In genomic region chr16:3026003-3026378, GRCh38 we compare ENCODE assay signal across 30 cellular contexts. TPM values are rescaled to one million over a fixed set of nuclear protein-coding genes. Genes with fewer than 3 reads are reported as not detected.
"Had no signal": no experiment of that assay in that cellular context is flagged by ENCODE, and none has a peak within 500 bp of the region (broad histone marks: within the 10 kb centered on the region; RNA-seq: fewer than 3 reads in every experiment).

No MANE protein-coding gene starts in this region.

- H3K9ac ChIP-seq: SK-N-SH had no signal

- H3K27me3 ChIP-seq: breast epithelium, SJCRH30 had no signal

- H3K4me3 Mint-ChIP-seq: activated CD4-positive, alpha-beta memory T cell treated with anti-CD3 and anti-CD28 coated beads for 36 hours; activated CD4-positive, alpha-beta T cell treated with anti-CD3 and anti-CD28 coated beads, Interleukin-2, amount 10 ng/mL, durations not matched to agents 7 days and 5 days; activated naive CD8-positive, alpha-beta T cell treated with anti-CD3 and anti-CD28 coated beads, Interleukin-2, amount 10 ng/mL, durations not matched to agents 7 days and 5 days; activated T-cell treated with anti-CD3 and anti-CD28 coated beads, Interleukin-2, amount 50 U/mL, for 4 hours had no signal

- H3K36me3 ChIP-seq: breast epithelium had no signal

- H3K9me3 ChIP-seq: adrenal gland, breast epithelium, SJCRH30, SK-N-SH had no signal

- H3K27ac Mint-ChIP-seq: activated CD4-positive, alpha-beta memory T cell treated with anti-CD3 and anti-CD28 coated beads for 36 hours; activated CD4-positive, alpha-beta T cell treated with anti-CD3 and anti-CD28 coated beads, Interleukin-2, amount 10 ng/mL, durations not matched to agents 7 days and 5 days; activated naive CD8-positive, alpha-beta T cell treated with anti-CD3 and anti-CD28 coated beads, Interleukin-2, amount 10 ng/mL, durations not matched to agents 7 days and 5 days had no signal

- H3K4me3 ChIP-seq: adrenal gland, breast epithelium, SJCRH30 had no signal

- ATAC-seq: activated T-cell treated with anti-CD3 and anti-CD28 coated beads, Interleukin-2, amount 50 U/mL, for 4 hours; Panc1 had no signal

- H3K4me2 ChIP-seq: SK-N-SH had no signal

- H3K27ac ChIP-seq: adrenal gland, breast epithelium, SJCRH30, VCaP had no signal

- DNase-seq: activated CD4-positive, alpha-beta memory T cell treated with anti-CD3 and anti-CD28 coated beads for 36 hours; activated CD4-positive, alpha-beta T cell treated with anti-CD3 and anti-CD28 coated beads, Interleukin-2, amount 10 ng/mL, durations not matched to agents 7 days and 5 days; activated CD4-positive, CD25-positive, alpha-beta regulatory T cell; activated CD8-positive, alpha-beta memory T cell treated with anti-CD3 and anti-CD28 coated beads for 24 hours; activated naive CD4-positive, alpha-beta T cell treated with anti-CD3 and anti-CD28 coated beads, Interleukin-2, amount 50 U/mL, for 16 hours; activated naive CD8-positive, alpha-beta T cell treated with anti-CD3 and anti-CD28 coated beads, Interleukin-2, amount 10 ng/mL, durations not matched to agents 7 days and 5 days; activated T-cell treated with anti-CD3 and anti-CD28 coated beads, Interleukin-2, amount 50 U/mL, for 4 hours; anterior cingulate cortex; caudate nucleus; Kasumi-1; KBM-7; NCI-H1048; NCI-H1930; NCI-H2107; NCI-H2171 treated with DMSO at 0.1 percent for 48 hours; NCI-H345; NCI-H510A; NCI-H526 treated with DMSO at 0.1 percent for 48 hours; NCI-H82; OCI-M1; Right ventricle myocardium superior; RPMI8226; SJCRH30; SK-N-SH; T-helper 1 cell had no signal

- H3K9me3 Mint-ChIP-seq: activated CD4-positive, alpha-beta memory T cell treated with anti-CD3 and anti-CD28 coated beads for 36 hours; activated CD4-positive, alpha-beta T cell treated with anti-CD3 and anti-CD28 coated beads, Interleukin-2, amount 10 ng/mL, durations not matched to agents 7 days and 5 days; activated naive CD8-positive, alpha-beta T cell treated with anti-CD3 and anti-CD28 coated beads, Interleukin-2, amount 10 ng/mL, durations not matched to agents 7 days and 5 days; activated T-cell treated with anti-CD3 and anti-CD28 coated beads, Interleukin-2, amount 50 U/mL, for 4 hours had no signal

RNA-seq across cellular contexts. Expression of gene CLDN6, which starts 8.0 kb away (rescaled TPM):
- total RNA-seq: activated CD4-positive, alpha-beta memory T cell treated with anti-CD3 and anti-CD28 coated beads for 36 hours; activated CD4-positive, alpha-beta T cell treated with anti-CD3 and anti-CD28 coated beads, Interleukin-2, amount 10 ng/mL, durations not matched to agents 7 days and 5 days; activated naive CD8-positive, alpha-beta T cell treated with anti-CD3 and anti-CD28 coated beads, Interleukin-2, amount 10 ng/mL, durations not matched to agents 7 days and 5 days; breast epithelium; Right ventricle myocardium superior; SJCRH30; T-helper 2 cell treated with Interferon-gamma antibody and Interleukin-4, amounts not matched to agents 100 ng/mL and 5 ng/mL, for 36 hours had no signal
- polyA plus RNA-seq: adrenal gland had no signal

RNA-seq across cellular contexts. Expression of gene BICDL2, which starts 10.8 kb away (rescaled TPM):
- total RNA-seq: Right ventricle myocardium superior, SJCRH30 had no signal
- polyA plus RNA-seq: SK-N-SH had no signal
